Comparison of ENCODE assay signal across 8 cellular contexts in genomic region chr17:38557836-38558750, GRCh38.
DNase-seq lines count a peak whose midpoint lies in the region; ATAC-seq and TF ChIP-seq lines count a peak whose summit lies in the region.

No MANE protein-coding gene starts in this region.

- H3K27ac ChIP-seq in VCaP (peak overlapping the region; percentile 64), iPS-18a (ENCODE audit: low read length) (no peak overlapping the region)

- peaks cover 28% of the 10 kb centered on the region for H3K4me1 ChIP-seq in iPS-18a (ENCODE audit: control insufficient read depth, low read depth, low read length)

- peak; percentile 97 for DNase-seq in NCI-H2171 treated with DMSO at 0.1 percent for 48 hours (lab: John Stamatoyannopoulos, UW)
- peak; percentile 95 to 99 for DNase-seq in T47D (ENCODE audit: low read depth in 1 of 2, low spot score in 1 of 2)
- DNase-seq in skeletal muscle cell (ENCODE audit: low read depth), result peak; percentile 59

- H3K4me3 ChIP-seq in GM12875 (ENCODE audit: low read depth, low read length) (peak overlapping the region; percentile 5), iPS-18a (ENCODE audit: low read length) (peak overlapping the region; percentile 68), skeletal muscle cell (ENCODE audit: low read depth, low read length) (peak overlapping the region; percentile 41)

- peak; percentile 44 for ATAC-seq in HG03095 (IDR thresholded peaks at IDR 0.05; ENCODE audit: unreplicated experiment)
- ATAC-seq in HG03135 (IDR thresholded peaks at IDR 0.05; ENCODE audit: unreplicated experiment), result no peak

- no peaks in the 10 kb centered on the region for H3K9me3 ChIP-seq in iPS-18a (ENCODE audit: control insufficient read depth, low read depth, low read length)

- TF ChIP-seq CTCF in GM12875 (IDR thresholded peaks at IDR 0.05; ENCODE audit: borderline replicate concordance, insufficient read depth, low read depth, low read length) (peak; percentile 99), VCaP (conservative IDR thresholded peaks at IDR 0.05) (peak; percentile 100)

- in situ Hi-C loops in T47D (cut with HindIII; ENCODE audit: low pct_unique_long_range_greater_than_20kb, low sequenced_read_pairs), result no loop called here

- H3K36me3 ChIP-seq in iPS-18a (ENCODE audit: control insufficient read depth, low read depth, low read length), result no peaks in the 10 kb centered on the region

- peaks cover 48% of the 10 kb centered on the region for H3K27me3 ChIP-seq in iPS-18a (ENCODE audit: control insufficient read depth, insufficient read depth, low read length)

- H3K9ac ChIP-seq in iPS-18a (ENCODE audit: low read length), result no peak overlapping the region

Comparison
In these comparisons a context has a peak if more than half of its experiments do, and no peak if none do; other contexts are left out.
1. H3K4me3 ChIP-seq: peak in every context shown above with its lines; median percentile 68 in iPS-18a; 41 in skeletal muscle cell; 5 in GM12875.